ENCODE assay signal across 2 cellular contexts in genomic region chr11:3645552-3645951, GRCh38.
TF ChIP-seq lines count a peak whose summit lies in the region.

No MANE protein-coding gene starts in this region.

TF ChIP-seq in A549, 52 proteins besides CTCF, POLR2A, EP300 and RAD21:
- TF ChIP-seq FOSB (CRISPR knock-in tag; IDR thresholded peaks at IDR 0.05): no peak
- peak; percentile 34 for TF ChIP-seq ZFP36 (IDR thresholded peaks at IDR 0.05; ENCODE audit: borderline replicate concordance, partially characterized antibody)
TF ChIP-seq in A549: peak in this region for 1.

TF ChIP-seq in H1, 55 proteins besides CTCF, POLR2A, EP300 and RAD21:
- TF ChIP-seq BRCA1 (IDR thresholded peaks at IDR 0.05; ENCODE audit: low read depth, low read length) (no peak), CHD2 (IDR thresholded peaks at IDR 0.05; ENCODE audit: low read length) (no peak), BCL11A (IDR thresholded peaks at IDR 0.05; ENCODE audit: low read depth in 2 of 2, low read length in 2 of 2) (no peak), CHD1 (IDR thresholded peaks at IDR 0.05; ENCODE audit: low read depth, low read length) (no peak), CBX5 (IDR thresholded peaks at IDR 0.05; ENCODE audit: low read depth, low read length) (no peak)
